In genomic region chr14:90593254-90594040, GRCh38 we compare ENCODE assay signal across 21 cellular contexts.
DNase-seq lines count a peak whose midpoint lies in the region; ATAC-seq and TF ChIP-seq lines count a peak whose summit lies in the region.
"Had no signal": no experiment of that assay in that cellular context is flagged by ENCODE, and none has a peak within 500 bp of the region (broad histone marks: within the 10 kb centered on the region; RNA-seq: fewer than 3 reads in every experiment).

No MANE protein-coding gene starts in this region.

- H3K27me3 Mint-ChIP-seq in activated naive CD4-positive, alpha-beta T cell treated with anti-CD3 and anti-CD28 coated beads, Interleukin-2, amount 10 ng/mL, durations not matched to agents 7 days and 5 days, result peaks cover 17% of the 10 kb centered on the region
- H3K27me3 Mint-ChIP-seq: B cell; CD4-positive, alpha-beta T cell had no signal

- H3K4me3 Mint-ChIP-seq in activated naive CD4-positive, alpha-beta T cell treated with anti-CD3 and anti-CD28 coated beads, Interleukin-2, amount 10 ng/mL, durations not matched to agents 7 days and 5 days, result no peak overlapping the region
- H3K4me3 Mint-ChIP-seq: B cell; CD4-positive, alpha-beta T cell had no signal

- H3K36me3 Mint-ChIP-seq in activated naive CD4-positive, alpha-beta T cell treated with anti-CD3 and anti-CD28 coated beads, Interleukin-2, amount 10 ng/mL, durations not matched to agents 7 days and 5 days, result no peaks in the 10 kb centered on the region

- DNase-seq in NCI-H1694 (lab: John Stamatoyannopoulos, UW) (peak; percentile 35), NCI-H82 treated with DMSO at 0.1 percent for 48 hours (lab: John Stamatoyannopoulos, UW; ENCODE audit: unreplicated experiment) (peak; percentile 18), fibroblast of villous mesenchyme (ENCODE audit: low read depth) (peak; percentile 17), posterior vena cava (ENCODE audit: low spot score) (peak; percentile 60), caudate nucleus (lab: John Stamatoyannopoulos, UW) (no peak), NCI-H1436 treated with DMSO at 0.1 percent for 48 hours (lab: John Stamatoyannopoulos, UW) (no peak)
- no peak for DNase-seq in activated naive CD4-positive, alpha-beta T cell treated with anti-CD3 and anti-CD28 coated beads, Interleukin-2, amount 10 ng/mL, durations not matched to agents 7 days and 5 days
- DNase-seq: Calu3; CD4-positive, alpha-beta T cell; DMS79; GM23248; Karpas-422; MG63; NCI-H1092 treated with DMSO at 0.1 percent for 48 hours; NCI-H187; NCI-H345; NCI-H748 treated with DMSO at 0.1 percent for 48 hours; PC-3 had no signal

- no peak for ATAC-seq in GM18505 (IDR thresholded peaks at IDR 0.05; ENCODE audit: unreplicated experiment)
- ATAC-seq: PC-3 had no signal

- H3K4me1 Mint-ChIP-seq in activated naive CD4-positive, alpha-beta T cell treated with anti-CD3 and anti-CD28 coated beads, Interleukin-2, amount 10 ng/mL, durations not matched to agents 7 days and 5 days, result no peaks in the 10 kb centered on the region
- H3K4me1 Mint-ChIP-seq: B cell had no signal

- H3K4me3 ChIP-seq in fibroblast of villous mesenchyme (ENCODE audit: low read depth, low read length), result no peak overlapping the region
- H3K4me3 ChIP-seq: GM23248, MG63 had no signal

- no peak for TF ChIP-seq POLR2A in GM18505 (IDR thresholded peaks at IDR 0.05; ENCODE audit: borderline replicate concordance, extremely low read depth, insufficient read depth, insufficient read length)

- TF ChIP-seq CTCF in fibroblast of villous mesenchyme (IDR thresholded peaks at IDR 0.05; ENCODE audit: insufficient read depth, low read depth, low read length), result no peak

- intact Hi-C loops in posterior vena cava (cut with DNase I), result no loop called here

- CTCF ChIA-PET in activated naive CD4-positive, alpha-beta T cell treated with anti-CD3 and anti-CD28 coated beads, Interleukin-2, amount 10 ng/mL, durations not matched to agents 7 days and 5 days (lab: Charles Lee), result no interaction called here

- H3K27ac Mint-ChIP-seq in activated naive CD4-positive, alpha-beta T cell treated with anti-CD3 and anti-CD28 coated beads, Interleukin-2, amount 10 ng/mL, durations not matched to agents 7 days and 5 days, result no peak overlapping the region
- H3K27ac Mint-ChIP-seq: B cell; CD4-positive, alpha-beta T cell had no signal

- H3K27ac ChIP-seq in caudate nucleus (ENCODE audit: low read depth, low read length), result no peak overlapping the region
- H3K27ac ChIP-seq: GM23248, RWPE1 had no signal

- no peaks in the 10 kb centered on the region for H3K9me3 Mint-ChIP-seq in activated naive CD4-positive, alpha-beta T cell treated with anti-CD3 and anti-CD28 coated beads, Interleukin-2, amount 10 ng/mL, durations not matched to agents 7 days and 5 days
- H3K9me3 Mint-ChIP-seq: CD4-positive, alpha-beta T cell had no signal

Comparison
In these comparisons a context has a peak if more than half of its experiments do, and no peak if none do; other contexts are left out.
1. DNase-seq: peak in NCI-H1694 (single experiment), NCI-H82 treated with DMSO at 0.1 percent for 48 hours (single experiment), fibroblast of villous mesenchyme (single experiment) and posterior vena cava (single experiment); none in caudate nucleus (0 of 61), activated naive CD4-positive, alpha-beta T cell treated with anti-CD3 and anti-CD28 coated beads, Interleukin-2, amount 10 ng/mL, durations not matched to agents 7 days and 5 days (single experiment) and NCI-H1436 treated with DMSO at 0.1 percent for 48 hours (single experiment).